ENCODE assay signal across 8 cellular contexts in the genomic region with DNA sequence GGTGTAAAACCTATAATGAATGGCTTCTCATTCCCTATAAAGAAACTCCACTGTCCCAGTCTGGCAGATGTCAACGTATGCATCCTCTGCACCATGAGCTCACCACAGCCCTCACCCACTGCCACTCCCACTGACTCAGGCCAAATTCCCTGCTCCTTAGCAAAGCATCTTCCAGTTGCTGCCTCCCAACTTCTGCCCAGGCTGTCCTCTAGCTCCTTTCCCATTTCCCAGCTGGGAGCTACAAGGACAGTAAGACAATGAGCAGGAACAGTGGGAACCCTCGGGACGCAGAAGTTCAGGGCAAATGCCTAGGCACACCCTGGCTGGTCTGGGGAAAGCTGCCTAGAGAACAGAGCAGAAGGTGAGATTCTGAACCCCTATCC. TPM values are rescaled to one million over a fixed set of nuclear protein-coding genes. Genes with fewer than 3 reads are reported as not detected.
DNase-seq lines count a peak whose midpoint lies in the region; FAIRE-seq lines count a peak whose summit lies in the region.

No MANE protein-coding gene starts in this region.

- H3K4me3 Mint-ChIP-seq in immature natural killer cell: peak overlapping the region; percentile 83 to 94 (median 89)
- H3K4me3 Mint-ChIP-seq in stimulated activated naive CD8-positive, alpha-beta T cell treated with anti-CD3 and anti-CD28 coated beads, Interleukin-15, Interleukin-2, amounts not matched to agents 100 ng/mL and 50 ng/mL, for 24 hours: peak overlapping the region; percentile 87

- no peaks in the 10 kb centered on the region for H3K9me3 Mint-ChIP-seq in immature natural killer cell
- H3K9me3 Mint-ChIP-seq in stimulated activated naive CD8-positive, alpha-beta T cell treated with anti-CD3 and anti-CD28 coated beads, Interleukin-15, Interleukin-2, amounts not matched to agents 100 ng/mL and 50 ng/mL, for 24 hours: no peaks in the 10 kb centered on the region

- in situ Hi-C loops in ACHN (cut with HindIII; ENCODE audit: low pct_ligation_motif_present, low pct_unique_long_range_greater_than_20kb, low sequenced_read_pairs): no loop called here

- H3K4me1 Mint-ChIP-seq in immature natural killer cell: peaks cover 17 to 18% of the 10 kb centered on the region in 2 donors
- peaks cover 12% of the 10 kb centered on the region for H3K4me1 Mint-ChIP-seq in stimulated activated naive CD8-positive, alpha-beta T cell treated with anti-CD3 and anti-CD28 coated beads, Interleukin-15, Interleukin-2, amounts not matched to agents 100 ng/mL and 50 ng/mL, for 24 hours (ENCODE audit: low read depth)

- H3K36me3 Mint-ChIP-seq in immature natural killer cell: peaks cover 0 to 4% (median 3%) of the 10 kb centered on the region in 3 donors
- peaks cover 11% of the 10 kb centered on the region for H3K36me3 Mint-ChIP-seq in stimulated activated naive CD8-positive, alpha-beta T cell treated with anti-CD3 and anti-CD28 coated beads, Interleukin-15, Interleukin-2, amounts not matched to agents 100 ng/mL and 50 ng/mL, for 24 hours (ENCODE audit: low read depth)

- DNase-seq in ACHN: peak; percentile 37
- no peak for DNase-seq in HTR-8/SVneo (ENCODE audit: insufficient read length, low spot score)
- DNase-seq in amniotic stem cell (lab: John Stamatoyannopoulos, UW): peak; percentile 57
- no peak for DNase-seq in immature natural killer cell
- DNase-seq in RPMI8226: no peak
- no peak for DNase-seq in mucosa of gallbladder (ENCODE audit: low spot score)
- no peak for DNase-seq in NOMO-1 (lab: John Stamatoyannopoulos, UW; ENCODE audit: unreplicated experiment in 2 of 2)

- peaks cover 0 to 2% (median 2%) of the 10 kb centered on the region in 3 donors for H3K27me3 Mint-ChIP-seq in immature natural killer cell (ENCODE audit: low read depth in 3 of 3)
- no peaks in the 10 kb centered on the region for H3K27me3 Mint-ChIP-seq in stimulated activated naive CD8-positive, alpha-beta T cell treated with anti-CD3 and anti-CD28 coated beads, Interleukin-15, Interleukin-2, amounts not matched to agents 100 ng/mL and 50 ng/mL, for 24 hours

- peak; percentile 52 for FAIRE-seq in HTR-8/SVneo (lab: Jason Lieb, UNC)

- H3K27ac Mint-ChIP-seq in immature natural killer cell: peak overlapping the region; percentile 27 to 83 (median 65)
- H3K27ac Mint-ChIP-seq in stimulated activated naive CD8-positive, alpha-beta T cell treated with anti-CD3 and anti-CD28 coated beads, Interleukin-15, Interleukin-2, amounts not matched to agents 100 ng/mL and 50 ng/mL, for 24 hours: peak overlapping the region; percentile 36

RNA-seq across cellular contexts. Expression of a gene that starts 9.1 kb away (rescaled TPM):
- polyA plus RNA-seq in immature natural killer cell: 100 to 1,000 TPM; 102 to 129 (median 117) TPM
- total RNA-seq in mucosa of gallbladder: 27.2 TPM

RNA-seq across cellular contexts. Expression of a gene that starts 13.7 kb away (rescaled TPM):
- 100 to 1,000 TPM; 115 to 157 (median 130) TPM for polyA plus RNA-seq in immature natural killer cell
- total RNA-seq in mucosa of gallbladder: 69.3 TPM

RNA-seq across cellular contexts. Expression of a gene that starts 14.5 kb away (rescaled TPM):
- polyA plus RNA-seq in immature natural killer cell: 10 to 100 TPM in 2 of 3 donors, 1 to 10 TPM in 1; 9.3 to 15.0 (median 12.4) TPM
- total RNA-seq in mucosa of gallbladder: 44.6 TPM

RNA-seq across cellular contexts. Expression of a gene that starts 26.3 kb away (rescaled TPM):
- polyA plus RNA-seq in immature natural killer cell: not detected
- 4.1 TPM for total RNA-seq in mucosa of gallbladder

RNA-seq across cellular contexts. Expression of a gene that starts 26.7 kb away (rescaled TPM):
- 10 to 100 TPM in 1 of 3 donors, 1 to 10 TPM in 2; 2.6 to 12.4 (median 7.9) TPM for polyA plus RNA-seq in immature natural killer cell
- total RNA-seq in mucosa of gallbladder: 22.7 TPM

Comparison
In these comparisons a context has a peak if more than half of its experiments do, and no peak if none do; other contexts are left out.
1. DNase-seq: peak in ACHN (single experiment) and amniotic stem cell (single experiment); none in HTR-8/SVneo (single experiment), immature natural killer cell (0 of 3), RPMI8226 (single experiment), mucosa of gallbladder (single experiment) and NOMO-1 (0 of 2).